Comparison of ENCODE assay signal across 3 cellular contexts in the genomic region with DNA sequence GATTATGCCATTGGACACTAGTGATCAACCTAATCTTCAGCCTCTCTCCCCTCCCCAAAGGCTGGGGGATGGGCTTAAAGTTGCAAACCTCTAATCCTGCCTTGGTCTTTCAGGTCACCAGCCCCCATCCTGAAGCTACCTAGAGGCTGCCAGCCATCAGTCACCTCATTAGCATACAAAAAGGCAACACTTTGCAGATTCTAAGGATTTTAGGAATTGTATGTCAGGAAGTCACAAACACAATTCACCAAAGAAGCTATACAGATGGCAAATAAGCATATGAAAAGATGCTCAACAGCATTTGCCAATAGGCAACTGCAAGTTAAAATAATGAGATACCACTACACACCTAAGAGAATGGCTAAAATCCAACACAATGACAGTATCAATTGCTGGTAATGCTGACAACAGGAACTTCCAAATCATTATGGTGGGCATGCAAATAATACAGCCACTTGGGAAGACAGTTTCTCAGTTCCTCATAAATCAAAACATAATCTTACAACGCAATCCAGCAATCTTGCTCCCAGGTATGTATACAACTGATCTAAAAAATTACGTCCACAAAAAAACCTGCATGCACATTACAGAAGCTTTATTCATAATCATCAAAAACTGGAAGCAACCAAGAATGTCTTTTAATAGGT.
TF ChIP-seq lines count a peak whose summit lies in the region.

No MANE protein-coding gene starts in this region.

TF ChIP-seq in GM23338, 12 proteins besides CTCF, POLR2A, EP300 and RAD21:
- TF ChIP-seq, protein P1, sequence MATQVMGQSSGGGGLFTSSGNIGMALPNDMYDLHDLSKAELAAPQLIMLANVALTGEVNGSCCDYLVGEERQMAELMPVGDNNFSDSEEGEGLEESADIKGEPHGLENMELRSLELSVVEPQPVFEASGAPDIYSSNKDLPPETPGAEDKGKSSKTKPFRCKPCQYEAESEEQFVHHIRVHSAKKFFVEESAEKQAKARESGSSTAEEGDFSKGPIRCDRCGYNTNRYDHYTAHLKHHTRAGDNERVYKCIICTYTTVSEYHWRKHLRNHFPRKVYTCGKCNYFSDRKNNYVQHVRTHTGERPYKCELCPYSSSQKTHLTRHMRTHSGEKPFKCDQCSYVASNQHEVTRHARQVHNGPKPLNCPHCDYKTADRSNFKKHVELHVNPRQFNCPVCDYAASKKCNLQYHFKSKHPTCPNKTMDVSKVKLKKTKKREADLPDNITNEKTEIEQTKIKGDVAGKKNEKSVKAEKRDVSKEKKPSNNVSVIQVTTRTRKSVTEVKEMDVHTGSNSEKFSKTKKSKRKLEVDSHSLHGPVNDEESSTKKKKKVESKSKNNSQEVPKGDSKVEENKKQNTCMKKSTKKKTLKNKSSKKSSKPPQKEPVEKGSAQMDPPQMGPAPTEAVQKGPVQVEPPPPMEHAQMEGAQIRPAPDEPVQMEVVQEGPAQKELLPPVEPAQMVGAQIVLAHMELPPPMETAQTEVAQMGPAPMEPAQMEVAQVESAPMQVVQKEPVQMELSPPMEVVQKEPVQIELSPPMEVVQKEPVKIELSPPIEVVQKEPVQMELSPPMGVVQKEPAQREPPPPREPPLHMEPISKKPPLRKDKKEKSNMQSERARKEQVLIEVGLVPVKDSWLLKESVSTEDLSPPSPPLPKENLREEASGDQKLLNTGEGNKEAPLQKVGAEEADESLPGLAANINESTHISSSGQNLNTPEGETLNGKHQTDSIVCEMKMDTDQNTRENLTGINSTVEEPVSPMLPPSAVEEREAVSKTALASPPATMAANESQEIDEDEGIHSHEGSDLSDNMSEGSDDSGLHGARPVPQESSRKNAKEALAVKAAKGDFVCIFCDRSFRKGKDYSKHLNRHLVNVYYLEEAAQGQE (IDR thresholded peaks at IDR 0.05; ENCODE audit: unreplicated experiment): no peak
- TF ChIP-seq, protein P2, sequence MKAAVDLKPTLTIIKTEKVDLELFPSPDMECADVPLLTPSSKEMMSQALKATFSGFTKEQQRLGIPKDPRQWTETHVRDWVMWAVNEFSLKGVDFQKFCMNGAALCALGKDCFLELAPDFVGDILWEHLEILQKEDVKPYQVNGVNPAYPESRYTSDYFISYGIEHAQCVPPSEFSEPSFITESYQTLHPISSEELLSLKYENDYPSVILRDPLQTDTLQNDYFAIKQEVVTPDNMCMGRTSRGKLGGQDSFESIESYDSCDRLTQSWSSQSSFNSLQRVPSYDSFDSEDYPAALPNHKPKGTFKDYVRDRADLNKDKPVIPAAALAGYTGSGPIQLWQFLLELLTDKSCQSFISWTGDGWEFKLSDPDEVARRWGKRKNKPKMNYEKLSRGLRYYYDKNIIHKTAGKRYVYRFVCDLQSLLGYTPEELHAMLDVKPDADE (IDR thresholded peaks at IDR 0.05): no peak
- TF ChIP-seq STAT1 (IDR thresholded peaks at IDR 0.05; ENCODE audit: unreplicated experiment) (no peak), NANOG (IDR thresholded peaks at IDR 0.05; ENCODE audit: borderline replicate concordance) (peak; percentile 92), EZH2 (IDR thresholded peaks at IDR 0.05; ENCODE audit: low read depth, unreplicated experiment) (no peak)
TF ChIP-seq in GM23338: peak in this region for 1.

TF ChIP-seq in H1, 55 proteins besides CTCF, POLR2A, EP300 and RAD21 (continues in another document):
- TF ChIP-seq BCL11A (IDR thresholded peaks at IDR 0.05; ENCODE audit: low read depth in 2 of 2, low read length in 2 of 2) (no peak), TAF1 (IDR thresholded peaks at IDR 0.05; ENCODE audit: low read depth, low read length) (no peak), FOSL1 (IDR thresholded peaks at IDR 0.05; ENCODE audit: insufficient read depth, low read depth, low read length) (no peak), MAFK (IDR thresholded peaks at IDR 0.05; ENCODE audit: low read depth, low read length) (no peak), SUZ12 (IDR thresholded peaks at IDR 0.05; ENCODE audit: low read length) (no peak), GTF2F1 (IDR thresholded peaks at IDR 0.05; ENCODE audit: borderline replicate concordance, low read depth, low read length) (no peak)
- TF ChIP-seq, protein P3, sequence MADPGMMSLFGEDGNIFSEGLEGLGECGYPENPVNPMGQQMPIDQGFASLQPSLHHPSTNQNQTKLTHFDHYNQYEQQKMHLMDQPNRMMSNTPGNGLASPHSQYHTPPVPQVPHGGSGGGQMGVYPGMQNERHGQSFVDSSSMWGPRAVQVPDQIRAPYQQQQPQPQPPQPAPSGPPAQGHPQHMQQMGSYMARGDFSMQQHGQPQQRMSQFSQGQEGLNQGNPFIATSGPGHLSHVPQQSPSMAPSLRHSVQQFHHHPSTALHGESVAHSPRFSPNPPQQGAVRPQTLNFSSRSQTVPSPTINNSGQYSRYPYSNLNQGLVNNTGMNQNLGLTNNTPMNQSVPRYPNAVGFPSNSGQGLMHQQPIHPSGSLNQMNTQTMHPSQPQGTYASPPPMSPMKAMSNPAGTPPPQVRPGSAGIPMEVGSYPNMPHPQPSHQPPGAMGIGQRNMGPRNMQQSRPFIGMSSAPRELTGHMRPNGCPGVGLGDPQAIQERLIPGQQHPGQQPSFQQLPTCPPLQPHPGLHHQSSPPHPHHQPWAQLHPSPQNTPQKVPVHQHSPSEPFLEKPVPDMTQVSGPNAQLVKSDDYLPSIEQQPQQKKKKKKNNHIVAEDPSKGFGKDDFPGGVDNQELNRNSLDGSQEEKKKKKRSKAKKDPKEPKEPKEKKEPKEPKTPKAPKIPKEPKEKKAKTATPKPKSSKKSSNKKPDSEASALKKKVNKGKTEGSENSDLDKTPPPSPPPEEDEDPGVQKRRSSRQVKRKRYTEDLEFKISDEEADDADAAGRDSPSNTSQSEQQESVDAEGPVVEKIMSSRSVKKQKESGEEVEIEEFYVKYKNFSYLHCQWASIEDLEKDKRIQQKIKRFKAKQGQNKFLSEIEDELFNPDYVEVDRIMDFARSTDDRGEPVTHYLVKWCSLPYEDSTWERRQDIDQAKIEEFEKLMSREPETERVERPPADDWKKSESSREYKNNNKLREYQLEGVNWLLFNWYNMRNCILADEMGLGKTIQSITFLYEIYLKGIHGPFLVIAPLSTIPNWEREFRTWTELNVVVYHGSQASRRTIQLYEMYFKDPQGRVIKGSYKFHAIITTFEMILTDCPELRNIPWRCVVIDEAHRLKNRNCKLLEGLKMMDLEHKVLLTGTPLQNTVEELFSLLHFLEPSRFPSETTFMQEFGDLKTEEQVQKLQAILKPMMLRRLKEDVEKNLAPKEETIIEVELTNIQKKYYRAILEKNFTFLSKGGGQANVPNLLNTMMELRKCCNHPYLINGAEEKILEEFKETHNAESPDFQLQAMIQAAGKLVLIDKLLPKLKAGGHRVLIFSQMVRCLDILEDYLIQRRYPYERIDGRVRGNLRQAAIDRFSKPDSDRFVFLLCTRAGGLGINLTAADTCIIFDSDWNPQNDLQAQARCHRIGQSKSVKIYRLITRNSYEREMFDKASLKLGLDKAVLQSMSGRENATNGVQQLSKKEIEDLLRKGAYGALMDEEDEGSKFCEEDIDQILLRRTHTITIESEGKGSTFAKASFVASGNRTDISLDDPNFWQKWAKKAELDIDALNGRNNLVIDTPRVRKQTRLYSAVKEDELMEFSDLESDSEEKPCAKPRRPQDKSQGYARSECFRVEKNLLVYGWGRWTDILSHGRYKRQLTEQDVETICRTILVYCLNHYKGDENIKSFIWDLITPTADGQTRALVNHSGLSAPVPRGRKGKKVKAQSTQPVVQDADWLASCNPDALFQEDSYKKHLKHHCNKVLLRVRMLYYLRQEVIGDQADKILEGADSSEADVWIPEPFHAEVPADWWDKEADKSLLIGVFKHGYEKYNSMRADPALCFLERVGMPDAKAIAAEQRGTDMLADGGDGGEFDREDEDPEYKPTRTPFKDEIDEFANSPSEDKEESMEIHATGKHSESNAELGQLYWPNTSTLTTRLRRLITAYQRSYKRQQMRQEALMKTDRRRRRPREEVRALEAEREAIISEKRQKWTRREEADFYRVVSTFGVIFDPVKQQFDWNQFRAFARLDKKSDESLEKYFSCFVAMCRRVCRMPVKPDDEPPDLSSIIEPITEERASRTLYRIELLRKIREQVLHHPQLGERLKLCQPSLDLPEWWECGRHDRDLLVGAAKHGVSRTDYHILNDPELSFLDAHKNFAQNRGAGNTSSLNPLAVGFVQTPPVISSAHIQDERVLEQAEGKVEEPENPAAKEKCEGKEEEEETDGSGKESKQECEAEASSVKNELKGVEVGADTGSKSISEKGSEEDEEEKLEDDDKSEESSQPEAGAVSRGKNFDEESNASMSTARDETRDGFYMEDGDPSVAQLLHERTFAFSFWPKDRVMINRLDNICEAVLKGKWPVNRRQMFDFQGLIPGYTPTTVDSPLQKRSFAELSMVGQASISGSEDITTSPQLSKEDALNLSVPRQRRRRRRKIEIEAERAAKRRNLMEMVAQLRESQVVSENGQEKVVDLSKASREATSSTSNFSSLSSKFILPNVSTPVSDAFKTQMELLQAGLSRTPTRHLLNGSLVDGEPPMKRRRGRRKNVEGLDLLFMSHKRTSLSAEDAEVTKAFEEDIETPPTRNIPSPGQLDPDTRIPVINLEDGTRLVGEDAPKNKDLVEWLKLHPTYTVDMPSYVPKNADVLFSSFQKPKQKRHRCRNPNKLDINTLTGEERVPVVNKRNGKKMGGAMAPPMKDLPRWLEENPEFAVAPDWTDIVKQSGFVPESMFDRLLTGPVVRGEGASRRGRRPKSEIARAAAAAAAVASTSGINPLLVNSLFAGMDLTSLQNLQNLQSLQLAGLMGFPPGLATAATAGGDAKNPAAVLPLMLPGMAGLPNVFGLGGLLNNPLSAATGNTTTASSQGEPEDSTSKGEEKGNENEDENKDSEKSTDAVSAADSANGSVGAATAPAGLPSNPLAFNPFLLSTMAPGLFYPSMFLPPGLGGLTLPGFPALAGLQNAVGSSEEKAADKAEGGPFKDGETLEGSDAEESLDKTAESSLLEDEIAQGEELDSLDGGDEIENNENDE (IDR thresholded peaks at IDR 0.05; ENCODE audit: insufficient replicate concordance, low read length): peak; percentile 62

TF ChIP-seq in SK-N-SH, 30 proteins besides CTCF, POLR2A, EP300 and RAD21 (continues in another document):
- TF ChIP-seq, protein P4, sequence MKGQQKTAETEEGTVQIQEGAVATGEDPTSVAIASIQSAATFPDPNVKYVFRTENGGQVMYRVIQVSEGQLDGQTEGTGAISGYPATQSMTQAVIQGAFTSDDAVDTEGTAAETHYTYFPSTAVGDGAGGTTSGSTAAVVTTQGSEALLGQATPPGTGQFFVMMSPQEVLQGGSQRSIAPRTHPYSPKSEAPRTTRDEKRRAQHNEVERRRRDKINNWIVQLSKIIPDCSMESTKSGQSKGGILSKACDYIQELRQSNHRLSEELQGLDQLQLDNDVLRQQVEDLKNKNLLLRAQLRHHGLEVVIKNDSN (IDR thresholded peaks at IDR 0.05; ENCODE audit: borderline replicate concordance, low read depth): no peak
- no peak for TF ChIP-seq MXI1 (IDR thresholded peaks at IDR 0.05; ENCODE audit: low read depth, low read length)
- TF ChIP-seq, protein P5, sequence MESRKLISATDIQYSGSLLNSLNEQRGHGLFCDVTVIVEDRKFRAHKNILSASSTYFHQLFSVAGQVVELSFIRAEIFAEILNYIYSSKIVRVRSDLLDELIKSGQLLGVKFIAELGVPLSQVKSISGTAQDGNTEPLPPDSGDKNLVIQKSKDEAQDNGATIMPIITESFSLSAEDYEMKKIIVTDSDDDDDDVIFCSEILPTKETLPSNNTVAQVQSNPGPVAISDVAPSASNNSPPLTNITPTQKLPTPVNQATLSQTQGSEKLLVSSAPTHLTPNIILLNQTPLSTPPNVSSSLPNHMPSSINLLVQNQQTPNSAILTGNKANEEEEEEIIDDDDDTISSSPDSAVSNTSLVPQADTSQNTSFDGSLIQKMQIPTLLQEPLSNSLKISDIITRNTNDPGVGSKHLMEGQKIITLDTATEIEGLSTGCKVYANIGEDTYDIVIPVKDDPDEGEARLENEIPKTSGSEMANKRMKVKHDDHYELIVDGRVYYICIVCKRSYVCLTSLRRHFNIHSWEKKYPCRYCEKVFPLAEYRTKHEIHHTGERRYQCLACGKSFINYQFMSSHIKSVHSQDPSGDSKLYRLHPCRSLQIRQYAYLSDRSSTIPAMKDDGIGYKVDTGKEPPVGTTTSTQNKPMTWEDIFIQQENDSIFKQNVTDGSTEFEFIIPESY (IDR thresholded peaks at IDR 0.05; ENCODE audit: borderline replicate concordance, low read depth): no peak
- TF ChIP-seq TEAD4 (IDR thresholded peaks at IDR 0.05; ENCODE audit: borderline replicate concordance, insufficient read depth): no peak
- no peak for TF ChIP-seq RFX5 (IDR thresholded peaks at IDR 0.05; ENCODE audit: low read length)
- no peak for TF ChIP-seq TAF1 (IDR thresholded peaks at IDR 0.05; ENCODE audit: borderline replicate concordance, low read depth, low read length)
- no peak for TF ChIP-seq GABPA (IDR thresholded peaks at IDR 0.05; ENCODE audit: low read depth)
- no peak for TF ChIP-seq FOSL2 (IDR thresholded peaks at IDR 0.05; ENCODE audit: borderline replicate concordance, low read depth)
- TF ChIP-seq MEF2A (IDR thresholded peaks at IDR 0.05; ENCODE audit: borderline replicate concordance, low read depth): no peak
- TF ChIP-seq, protein P6, sequence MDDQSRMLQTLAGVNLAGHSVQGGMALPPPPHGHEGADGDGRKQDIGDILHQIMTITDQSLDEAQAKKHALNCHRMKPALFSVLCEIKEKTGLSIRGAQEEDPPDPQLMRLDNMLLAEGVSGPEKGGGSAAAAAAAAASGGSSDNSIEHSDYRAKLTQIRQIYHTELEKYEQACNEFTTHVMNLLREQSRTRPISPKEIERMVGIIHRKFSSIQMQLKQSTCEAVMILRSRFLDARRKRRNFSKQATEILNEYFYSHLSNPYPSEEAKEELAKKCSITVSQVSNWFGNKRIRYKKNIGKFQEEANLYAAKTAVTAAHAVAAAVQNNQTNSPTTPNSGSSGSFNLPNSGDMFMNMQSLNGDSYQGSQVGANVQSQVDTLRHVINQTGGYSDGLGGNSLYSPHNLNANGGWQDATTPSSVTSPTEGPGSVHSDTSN (IDR thresholded peaks at IDR 0.05): no peak
- TF ChIP-seq SMC3 (IDR thresholded peaks at IDR 0.05; ENCODE audit: low read depth, low read length): no peak
- TF ChIP-seq, protein P1 (IDR thresholded peaks at IDR 0.05; ENCODE audit: low read depth, low read length): no peak
- no peak for TF ChIP-seq TCF12 (IDR thresholded peaks at IDR 0.05)
- no peak for TF ChIP-seq POLR2AphosphoS5 (IDR thresholded peaks at IDR 0.05; ENCODE audit: low read depth, low read length)
- no peak for TF ChIP-seq CHD2 (IDR thresholded peaks at IDR 0.05; ENCODE audit: low read length, partially characterized antibody)
- no peak for TF ChIP-seq ELF1 (IDR thresholded peaks at IDR 0.05)
